ENCODE assay signal across 8 cellular contexts in the genomic region with DNA sequence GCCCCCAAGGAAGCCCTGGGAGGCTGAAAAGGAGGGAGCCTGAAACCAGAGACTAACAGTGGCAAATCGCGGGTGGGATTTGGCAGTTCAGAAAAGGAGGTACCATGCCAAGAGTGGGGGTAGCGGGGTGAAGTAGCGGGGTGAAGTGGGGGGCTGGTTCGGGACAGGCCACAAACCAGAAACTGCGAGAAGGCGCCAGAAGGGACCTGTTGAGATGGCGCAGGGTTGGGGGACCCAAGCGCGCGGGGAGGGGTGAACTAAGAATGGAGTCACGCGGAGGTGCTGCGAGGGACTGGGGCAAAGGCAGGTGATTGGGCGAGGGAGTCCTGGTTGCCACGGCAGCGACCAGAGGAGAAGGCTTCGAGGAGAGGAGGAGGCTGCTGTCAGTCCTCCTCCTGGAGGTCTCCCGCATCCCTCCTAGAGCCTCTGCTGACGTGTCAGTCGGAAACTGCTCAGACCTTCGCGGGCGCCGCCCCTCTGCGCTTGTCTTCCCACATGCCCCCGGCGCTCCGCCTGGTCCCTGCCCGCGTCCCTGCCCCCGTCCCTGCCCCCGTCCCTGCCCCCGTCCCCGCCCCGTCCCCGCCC. TPM values are rescaled to one million over a fixed set of nuclear protein-coding genes. Genes with fewer than 3 reads are reported as not detected.
DNase-seq lines count a peak whose midpoint lies in the region; ATAC-seq, FAIRE-seq and TF ChIP-seq lines count a peak whose summit lies in the region.

No MANE protein-coding gene starts in this region.

- H3K36me3 Mint-ChIP-seq in type B pancreatic cell: peaks cover 5% of the 10 kb centered on the region

- intact Hi-C loops in adrenal gland (cut with DNase I): no loop called here
- intact Hi-C loops in left cardiac atrium (cut with DNase I): no loop called here
- intact Hi-C loops in posterior cingulate gyrus (cut with DNase I): no loop called here

- H3K27ac Mint-ChIP-seq in type B pancreatic cell: peak overlapping the region; percentile 88

- H3K27me3 Mint-ChIP-seq in type B pancreatic cell: peaks cover 28% of the 10 kb centered on the region

- H3K27ac ChIP-seq in adrenal gland: peak overlapping the region; percentile 70 to 91 (median 76)

- no peak for TF ChIP-seq POLR2A in GM12892 (IDR thresholded peaks at IDR 0.05; ENCODE audit: low read depth, low read length)
- peak; percentile 63 to 72 for TF ChIP-seq POLR2A in adrenal gland (IDR thresholded peaks at IDR 0.05)

- 1 to 2% (median 2%) methylated on average over 17 to 36 of the region's 37 CpGs for WGBS in adrenal gland, 4 donors

- H3K27me3 ChIP-seq in adrenal gland: no peaks in the 10 kb centered on the region

- peak overlapping the region; percentile 89 for H3K4me3 Mint-ChIP-seq in type B pancreatic cell

- H3K36me3 ChIP-seq in adrenal gland (replicated peaks in 1 of 2): peaks cover 0 to 4% of the 10 kb centered on the region in 2 donors

- H3K4me1 ChIP-seq in adrenal gland (replicated peaks in 1 of 2): peaks cover 5 to 14% of the 10 kb centered on the region in 2 donors

- H3K9me3 ChIP-seq in adrenal gland (replicated peaks in 1 of 3): no peaks in the 10 kb centered on the region

- DNase-seq in GM12892 (ENCODE audit: insufficient read length): peak; percentile 66
- DNase-seq in NCI-H1436 (lab: John Stamatoyannopoulos, UW): peak; percentile 99
- peak; percentile 88 for DNase-seq in SW480 (ENCODE audit: low spot score)
- DNase-seq in adrenal gland: peak; percentile 94 to 99 (median 98)
- DNase-seq in left cardiac atrium: peak; percentile 97
- peak; percentile 74 to 99 (median 90) for DNase-seq in posterior cingulate gyrus
- DNase-seq in type B pancreatic cell (ENCODE audit: extremely low spot score, unreplicated experiment): peak; percentile 92

- FAIRE-seq in GM12892 (lab: Jason Lieb, UNC): peak; percentile 38

- no peak for TF ChIP-seq CTCF in adrenal gland (IDR thresholded peaks at IDR 0.05)
- no peak for TF ChIP-seq CTCF in type B pancreatic cell (conservative IDR thresholded peaks at IDR 0.05)

- H3K4me1 Mint-ChIP-seq in type B pancreatic cell (ENCODE audit: unreplicated experiment): peaks cover 26% of the 10 kb centered on the region

- H3K4me3 ChIP-seq in adrenal gland: peak overlapping the region in 2 of 4 donors; percentile 52 to 68

- ATAC-seq in HG02852 (IDR thresholded peaks at IDR 0.05; ENCODE audit: unreplicated experiment) (peak; percentile 81), left cardiac atrium (peak; percentile 93 to 97)

- no peaks in the 10 kb centered on the region for H3K9me3 Mint-ChIP-seq in type B pancreatic cell

RNA-seq across cellular contexts. Expression of a gene that starts 0.4 kb away (rescaled TPM):
- 22.2 TPM for polyA plus RNA-seq in GM12892 (2012; ENCODE audit: missing spikeins)
- total RNA-seq in adrenal gland (100 to 1,000 TPM in 1 of 8 donors, 10 to 100 TPM in 7; 37.7 to 101 (median 65.9) TPM), left cardiac atrium (10 to 100 TPM; 52.9 to 55.8 TPM), type B pancreatic cell (ENCODE audit: low replicate concordance) (55.2 and 78.6 TPM in 2 replicates)
- polyA plus RNA-seq in adrenal gland: 100 to 1,000 TPM in 1 of 3 donors, 10 to 100 TPM in 2; 33.1 to 134 (median 45.2) TPM

RNA-seq across cellular contexts. Expression of a gene that starts 27.7 kb away (rescaled TPM):
- polyA plus RNA-seq in GM12892 (2012; ENCODE audit: missing spikeins): 6.4 TPM
- total RNA-seq in adrenal gland: 1 to 10 TPM; 1.6 to 9.4 (median 5.7) TPM
- polyA plus RNA-seq in adrenal gland: 1 to 10 TPM; 1.4 to 6.6 (median 1.6) TPM
- 1 to 10 TPM; 4.0 to 4.2 TPM for total RNA-seq in left cardiac atrium
- total RNA-seq in type B pancreatic cell (ENCODE audit: low replicate concordance): 9.9 and 16.7 TPM in 2 replicates
